In the genomic region with DNA sequence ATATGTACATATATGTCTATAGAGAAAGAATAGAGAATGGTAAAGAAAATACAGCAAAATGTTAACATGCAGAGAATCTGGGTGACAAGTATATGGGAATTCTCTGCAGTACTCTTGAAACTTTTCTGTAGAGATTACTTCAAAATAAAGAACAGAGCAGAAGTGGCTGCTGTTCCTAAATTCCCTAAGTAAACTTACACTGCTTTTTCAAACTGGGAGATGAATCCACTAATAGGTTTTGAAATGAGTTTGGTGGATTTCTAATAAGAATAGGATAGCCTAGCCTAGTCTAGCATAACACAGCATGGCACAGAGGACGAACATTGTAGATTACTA, we compare ENCODE assay signal across 13 cellular contexts. TPM values are rescaled to one million over a fixed set of nuclear protein-coding genes. Genes with fewer than 3 reads are reported as not detected.
DNase-seq lines count a peak whose midpoint lies in the region; ATAC-seq and TF ChIP-seq lines count a peak whose summit lies in the region.
"Had no signal": no experiment of that assay in that cellular context is flagged by ENCODE, and none has a peak within 500 bp of the region (broad histone marks: within the 10 kb centered on the region; RNA-seq: fewer than 3 reads in every experiment).

No MANE protein-coding gene starts in this region.

- H3K27ac Mint-ChIP-seq in WTC11 (no peak overlapping the region), immature natural killer cell (no peak overlapping the region)

- ATAC-seq in heart left ventricle (no peak), WTC11 (no peak), GM19324 (IDR thresholded peaks at IDR 0.05; ENCODE audit: low FRiP score, unreplicated experiment) (no peak)

- CTCF ChIA-PET in WTC11 (lab: Charles Lee): interaction anchor here (0.7 to 2.3 kb wide), 25 partner anchors 9 to 457 kb away, joined by 3 to 19 read pairs (median 5); partner anchors contain the start of genes CD34, CD55 and CR1

- H3K27me3 Mint-ChIP-seq in WTC11 (ENCODE audit: low read depth) (peaks cover 27% of the 10 kb centered on the region), immature natural killer cell (ENCODE audit: low read depth in 3 of 3) (peaks cover 9 to 14% (median 14%) of the 10 kb centered on the region in 3 donors)

- H3K4me1 ChIP-seq in left ventricle myocardium inferior: peaks cover 15% of the 10 kb centered on the region
- H3K4me1 ChIP-seq in heart left ventricle: peaks cover 2 to 16% (median 10%) of the 10 kb centered on the region in 12 donors
- H3K4me1 ChIP-seq in thymus (ENCODE audit: control insufficient read depth, insufficient read depth, low read length): peaks cover 18% of the 10 kb centered on the region

- H3K9me3 ChIP-seq in left ventricle myocardium inferior (replicated peaks) (no peaks in the 10 kb centered on the region), heart left ventricle (no peaks in the 10 kb centered on the region), thymus (ENCODE audit: control insufficient read depth) (no peaks in the 10 kb centered on the region)

- H3K27ac ChIP-seq in left ventricle myocardium inferior (replicated peaks): no peak overlapping the region
- no peak overlapping the region for H3K27ac ChIP-seq in heart left ventricle
- no peak overlapping the region for H3K27ac ChIP-seq in thymus (ENCODE audit: low read depth)
- H3K27ac ChIP-seq: SJSA1 had no signal

- H3K4me1 Mint-ChIP-seq in WTC11 (peaks cover 4% of the 10 kb centered on the region), immature natural killer cell (peaks cover 7 to 13% of the 10 kb centered on the region in 2 donors)

- H3K36me3 Mint-ChIP-seq in WTC11: no peaks in the 10 kb centered on the region
- no peaks in the 10 kb centered on the region for H3K36me3 Mint-ChIP-seq in immature natural killer cell

- no peaks in the 10 kb centered on the region for H3K36me3 ChIP-seq in left ventricle myocardium inferior
- no peaks in the 10 kb centered on the region for H3K36me3 ChIP-seq in heart left ventricle
- no peaks in the 10 kb centered on the region for H3K36me3 ChIP-seq in thymus (ENCODE audit: control insufficient read depth, insufficient read depth)
- H3K36me3 ChIP-seq: SJSA1 had no signal

- intact Hi-C loops in left ventricle myocardium inferior (cut with micrococcal nuclease) (no loop called here), heart left ventricle (cut with DNase I) (no loop called here)

- peak overlapping the region; percentile 59 for H3K4me3 ChIP-seq in left ventricle myocardium inferior
- peak overlapping the region in 4 of 12 donors; percentile 36 to 56 (median 40) for H3K4me3 ChIP-seq in heart left ventricle
- H3K4me3 ChIP-seq in thymus (ENCODE audit: low read length): peak overlapping the region; percentile 66
- H3K4me3 ChIP-seq: SJSA1 had no signal

- H3K9me3 Mint-ChIP-seq in WTC11: no peaks in the 10 kb centered on the region
- no peaks in the 10 kb centered on the region for H3K9me3 Mint-ChIP-seq in immature natural killer cell

- TF ChIP-seq CTCF in left ventricle myocardium inferior (IDR thresholded peaks at IDR 0.05; ENCODE audit: borderline replicate concordance) (no peak), heart left ventricle (IDR thresholded peaks at IDR 0.05) (no peak), WTC11 (IDR thresholded peaks at IDR 0.05) (no peak)

- no peak for DNase-seq in left ventricle myocardium inferior
- DNase-seq in heart left ventricle: no peak
- DNase-seq in WTC11 (ENCODE audit: low spot score): no peak
- DNase-seq in immature natural killer cell: no peak
- no peak for DNase-seq in effector CD8-positive, alpha-beta T cell (lab: John Stamatoyannopoulos, UW)
- no peak for DNase-seq in kidney tubule cell (ENCODE audit: low spot score)
- DNase-seq: dermis blood vessel endothelial cell, GOT3, NCI-H2081 treated with DMSO at 0.1 percent for 48 hours had no signal

- no peak for TF ChIP-seq POLR2A in heart left ventricle (IDR thresholded peaks at IDR 0.05)

- POLR2A ChIA-PET in WTC11 (lab: Charles Lee): interaction anchor here (1.3 to 1.5 kb wide), 3 partner anchors 30 to 133 kb away, joined by 3 to 7 read pairs (median 3); partner anchors contain the start of gene CD55

- peak overlapping the region; percentile 67 for H3K4me3 Mint-ChIP-seq in WTC11
- peak overlapping the region; percentile 40 to 67 (median 56) for H3K4me3 Mint-ChIP-seq in immature natural killer cell

- H3K27me3 ChIP-seq in left ventricle myocardium inferior (ENCODE audit: low read depth): peaks cover 91% of the 10 kb centered on the region
- peaks cover 19 to 68% (median 29%) of the 10 kb centered on the region in 9 donors for H3K27me3 ChIP-seq in heart left ventricle
- no peaks in the 10 kb centered on the region for H3K27me3 ChIP-seq in thymus (ENCODE audit: control insufficient read depth, insufficient read depth)

- 15 to 26% (median 20%) methylated on average over 1 of the region's 1 CpG for WGBS in heart left ventricle, 4 donors
- WGBS in thymus: 46% methylated on average over 1 of the region's 1 CpG

TF ChIP-seq in WTC11, 78 proteins besides CTCF, POLR2A, EP300 and RAD21:
- TF ChIP-seq TCF7 (CRISPR knock-in tag; IDR thresholded peaks at IDR 0.05; ENCODE audit: low read depth) (no peak), PRRX2 (CRISPR knock-in tag; IDR thresholded peaks at IDR 0.05) (no peak), MXD4 (CRISPR knock-in tag; IDR thresholded peaks at IDR 0.05; ENCODE audit: borderline replicate concordance) (no peak), JAZF1 (CRISPR knock-in tag; IDR thresholded peaks at IDR 0.05) (no peak), ZNF671 (CRISPR knock-in tag; IDR thresholded peaks at IDR 0.05) (no peak), ATF6 (CRISPR knock-in tag; IDR thresholded peaks at IDR 0.05) (no peak)
- TF ChIP-seq, protein P1, sequence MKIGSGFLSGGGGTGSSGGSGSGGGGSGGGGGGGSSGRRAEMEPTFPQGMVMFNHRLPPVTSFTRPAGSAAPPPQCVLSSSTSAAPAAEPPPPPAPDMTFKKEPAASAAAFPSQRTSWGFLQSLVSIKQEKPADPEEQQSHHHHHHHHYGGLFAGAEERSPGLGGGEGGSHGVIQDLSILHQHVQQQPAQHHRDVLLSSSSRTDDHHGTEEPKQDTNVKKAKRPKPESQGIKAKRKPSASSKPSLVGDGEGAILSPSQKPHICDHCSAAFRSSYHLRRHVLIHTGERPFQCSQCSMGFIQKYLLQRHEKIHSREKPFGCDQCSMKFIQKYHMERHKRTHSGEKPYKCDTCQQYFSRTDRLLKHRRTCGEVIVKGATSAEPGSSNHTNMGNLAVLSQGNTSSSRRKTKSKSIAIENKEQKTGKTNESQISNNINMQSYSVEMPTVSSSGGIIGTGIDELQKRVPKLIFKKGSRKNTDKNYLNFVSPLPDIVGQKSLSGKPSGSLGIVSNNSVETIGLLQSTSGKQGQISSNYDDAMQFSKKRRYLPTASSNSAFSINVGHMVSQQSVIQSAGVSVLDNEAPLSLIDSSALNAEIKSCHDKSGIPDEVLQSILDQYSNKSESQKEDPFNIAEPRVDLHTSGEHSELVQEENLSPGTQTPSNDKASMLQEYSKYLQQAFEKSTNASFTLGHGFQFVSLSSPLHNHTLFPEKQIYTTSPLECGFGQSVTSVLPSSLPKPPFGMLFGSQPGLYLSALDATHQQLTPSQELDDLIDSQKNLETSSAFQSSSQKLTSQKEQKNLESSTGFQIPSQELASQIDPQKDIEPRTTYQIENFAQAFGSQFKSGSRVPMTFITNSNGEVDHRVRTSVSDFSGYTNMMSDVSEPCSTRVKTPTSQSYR (CRISPR knock-in tag; IDR thresholded peaks at IDR 0.05): no peak
- TF ChIP-seq, protein P2, sequence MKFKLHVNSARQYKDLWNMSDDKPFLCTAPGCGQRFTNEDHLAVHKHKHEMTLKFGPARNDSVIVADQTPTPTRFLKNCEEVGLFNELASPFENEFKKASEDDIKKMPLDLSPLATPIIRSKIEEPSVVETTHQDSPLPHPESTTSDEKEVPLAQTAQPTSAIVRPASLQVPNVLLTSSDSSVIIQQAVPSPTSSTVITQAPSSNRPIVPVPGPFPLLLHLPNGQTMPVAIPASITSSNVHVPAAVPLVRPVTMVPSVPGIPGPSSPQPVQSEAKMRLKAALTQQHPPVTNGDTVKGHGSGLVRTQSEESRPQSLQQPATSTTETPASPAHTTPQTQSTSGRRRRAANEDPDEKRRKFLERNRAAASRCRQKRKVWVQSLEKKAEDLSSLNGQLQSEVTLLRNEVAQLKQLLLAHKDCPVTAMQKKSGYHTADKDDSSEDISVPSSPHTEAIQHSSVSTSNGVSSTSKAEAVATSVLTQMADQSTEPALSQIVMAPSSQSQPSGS (CRISPR knock-in tag; IDR thresholded peaks at IDR 0.05; ENCODE audit: borderline replicate concordance, low read depth): no peak

RNA-seq across cellular contexts. Expression of gene CR2, which starts 0.5 kb away (rescaled TPM):
- not detected for total RNA-seq in left ventricle myocardium inferior
- under 1 TPM in 1 of 9 donors, not detected in 8; 0.09 TPM for total RNA-seq in heart left ventricle
- polyA plus RNA-seq in heart left ventricle: under 1 TPM in 1 of 2 donors, not detected in 1; 0.03 TPM
- 3.8 to 7.6 TPM (median 6.5 TPM) in 3 replicates for total RNA-seq in WTC11 (2021)
- polyA plus RNA-seq in immature natural killer cell: not detected
- polyA plus RNA-seq in thymus: 4.6 TPM
- total RNA-seq: dermis blood vessel endothelial cell, osteoblast, SJSA1 had no signal

RNA-seq across cellular contexts. Expression of gene CR1, which starts 42.3 kb away (rescaled TPM):
- 2.0 TPM for total RNA-seq in left ventricle myocardium inferior
- total RNA-seq in heart left ventricle: 10 to 100 TPM in 2 of 9 donors, 1 to 10 TPM in 5, under 1 TPM in 2; 0.69 to 43.0 (median 1.9) TPM
- under 1 TPM; 0.19 to 0.35 TPM for polyA plus RNA-seq in heart left ventricle
- 0.13 to 0.34 TPM (median 0.30 TPM) in 3 replicates for total RNA-seq in WTC11 (2021)
- polyA plus RNA-seq in immature natural killer cell: under 1 TPM in 2 of 3 donors, not detected in 1; 0.32 to 0.39 TPM
- polyA plus RNA-seq in thymus: 1.6 TPM
- total RNA-seq: dermis blood vessel endothelial cell, SJSA1 had no signal
